In genomic region chr4:108143515-108143914, GRCh38 we compare ENCODE assay signal across 15 cellular contexts. TPM values are rescaled to one million over a fixed set of nuclear protein-coding genes. Genes with fewer than 3 reads are reported as not detected.
A peak's percentile ranks its signal among the peaks of the same experiment; 100 is the strongest.
DNase-seq lines count a peak whose midpoint lies in the region; ATAC-seq and TF ChIP-seq lines count a peak whose summit lies in the region.
"Had no signal": no experiment of that assay in that cellular context is flagged by ENCODE, and none has a peak within 500 bp of the region (broad histone marks: within the 10 kb centered on the region; RNA-seq: fewer than 3 reads in every experiment).

No MANE protein-coding gene starts in this region.

- H3K27ac ChIP-seq in GM23338 (ENCODE audit: low read depth), result no peak overlapping the region
- H3K27ac ChIP-seq: parathyroid adenoma had no signal

- H3K79me2 ChIP-seq in GM23338 (replicated peaks; ENCODE audit: insufficient read depth), result no peaks in the 10 kb centered on the region
- H3K79me2 ChIP-seq: parathyroid adenoma had no signal

- no peak overlapping the region for H2AFZ ChIP-seq in GM23338
- H2AFZ ChIP-seq: parathyroid adenoma had no signal

- TF ChIP-seq CTCF in GM23338 (conservative IDR thresholded peaks at IDR 0.05; ENCODE audit: low read depth in 2 of 2) (no peak), nephron progenitor cell (IDR thresholded peaks at IDR 0.05) (no peak)

- no peaks in the 10 kb centered on the region for H3K27me3 Mint-ChIP-seq in activated T-cell treated with anti-CD3 and anti-CD28 coated beads, Interleukin-2, amount 50 U/mL, for 24 hours
- H3K27me3 Mint-ChIP-seq in GM23338 (ENCODE audit: insufficient read depth, low read depth, poor library complexity) (peaks cover 3% of the 10 kb centered on the region), nephron progenitor cell (ENCODE audit: low read depth, poor library complexity) (no peaks in the 10 kb centered on the region)
- no peaks in the 10 kb centered on the region for H3K27me3 Mint-ChIP-seq in activated T-helper 2 cell treated with anti-CD3 and anti-CD28 coated beads, Interferon-gamma antibody, Interleukin-2, Interleukin-4, amounts not matched to agents 10 μg/mL and 5 μg/mL and 100 μg/mL, durations not matched to agents 14 hours and 24 hours and 36 hours (ENCODE audit: low read depth)

- H3K4me2 ChIP-seq in GM23338, result peak overlapping the region; percentile 44

- peaks cover 97% of the 10 kb centered on the region for H3K4me1 Mint-ChIP-seq in activated T-cell treated with anti-CD3 and anti-CD28 coated beads, Interleukin-2, amount 50 U/mL, for 24 hours (ENCODE audit: low read depth)
- peaks cover 49% of the 10 kb centered on the region for H3K4me1 Mint-ChIP-seq in GM23338
- peaks cover 90% of the 10 kb centered on the region for H3K4me1 Mint-ChIP-seq in activated T-helper 2 cell treated with anti-CD3 and anti-CD28 coated beads, Interferon-gamma antibody, Interleukin-2, Interleukin-4, amounts not matched to agents 10 μg/mL and 5 μg/mL and 100 μg/mL, durations not matched to agents 14 hours and 24 hours and 36 hours (ENCODE audit: low read depth)
- H3K4me1 Mint-ChIP-seq in nephron progenitor cell, result peaks cover 96% of the 10 kb centered on the region

- H3K27ac Mint-ChIP-seq in activated T-cell treated with anti-CD3 and anti-CD28 coated beads, Interleukin-2, amount 50 U/mL, for 24 hours, result peak overlapping the region; percentile 96
- H3K27ac Mint-ChIP-seq in GM23338 (no peak overlapping the region), nephron progenitor cell (peak overlapping the region; percentile 92)
- H3K27ac Mint-ChIP-seq in activated T-helper 2 cell treated with anti-CD3 and anti-CD28 coated beads, Interferon-gamma antibody, Interleukin-2, Interleukin-4, amounts not matched to agents 10 μg/mL and 5 μg/mL and 100 μg/mL, durations not matched to agents 14 hours and 24 hours and 36 hours, result peak overlapping the region; percentile 78

- peaks cover 44% of the 10 kb centered on the region for H3K4me1 ChIP-seq in GM23338 (ENCODE audit: insufficient read depth)
- H3K4me1 ChIP-seq: Caco-2, parathyroid adenoma had no signal

- H3F3A ChIP-seq in GM23338 (replicated peaks; ENCODE audit: low read depth), result no peaks in the 10 kb centered on the region

- peak overlapping the region; percentile 62 for H3K4me3 Mint-ChIP-seq in activated T-cell treated with anti-CD3 and anti-CD28 coated beads, Interleukin-2, amount 50 U/mL, for 24 hours
- no peak overlapping the region for H3K4me3 Mint-ChIP-seq in GM23338
- H3K4me3 Mint-ChIP-seq in activated T-helper 2 cell treated with anti-CD3 and anti-CD28 coated beads, Interferon-gamma antibody, Interleukin-2, Interleukin-4, amounts not matched to agents 10 μg/mL and 5 μg/mL and 100 μg/mL, durations not matched to agents 14 hours and 24 hours and 36 hours (ENCODE audit: low read depth), result peak overlapping the region; percentile 54
- peak overlapping the region; percentile 66 for H3K4me3 Mint-ChIP-seq in nephron progenitor cell

- no peaks in the 10 kb centered on the region for H3K9me3 Mint-ChIP-seq in activated T-cell treated with anti-CD3 and anti-CD28 coated beads, Interleukin-2, amount 50 U/mL, for 24 hours
- H3K9me3 Mint-ChIP-seq in GM23338, result no peaks in the 10 kb centered on the region
- no peaks in the 10 kb centered on the region for H3K9me3 Mint-ChIP-seq in activated T-helper 2 cell treated with anti-CD3 and anti-CD28 coated beads, Interferon-gamma antibody, Interleukin-2, Interleukin-4, amounts not matched to agents 10 μg/mL and 5 μg/mL and 100 μg/mL, durations not matched to agents 14 hours and 24 hours and 36 hours
- H3K9me3 Mint-ChIP-seq in nephron progenitor cell, result no peaks in the 10 kb centered on the region

- peaks cover 25% of the 10 kb centered on the region; the same call in 1 of the 2 replicates for H3K27me3 ChIP-seq in GM23338 (ENCODE audit: insufficient read depth)
- H3K27me3 ChIP-seq: MG63 had no signal

- no peaks in the 10 kb centered on the region for H3K36me3 ChIP-seq in GM23338 (ENCODE audit: insufficient read depth)
- H3K36me3 ChIP-seq: MG63 had no signal

- intact Hi-C loops in activated T-helper 2 cell treated with anti-CD3 and anti-CD28 coated beads, Interferon-gamma antibody, Interleukin-2, Interleukin-4, amounts not matched to agents 10 μg/mL and 5 μg/mL and 100 μg/mL, durations not matched to agents 14 hours and 24 hours and 36 hours (cut with micrococcal nuclease), result loop anchor here (10.0 kb wide), 1 partner anchor 281 kb away; no protein-coding TSS in a partner anchor

- H3K36me3 Mint-ChIP-seq in activated T-cell treated with anti-CD3 and anti-CD28 coated beads, Interleukin-2, amount 50 U/mL, for 24 hours (ENCODE audit: low read depth), result peaks cover 56% of the 10 kb centered on the region
- H3K36me3 Mint-ChIP-seq in GM23338 (ENCODE audit: low read depth) (no peaks in the 10 kb centered on the region), nephron progenitor cell (ENCODE audit: low read depth) (peaks cover 16% of the 10 kb centered on the region)
- H3K36me3 Mint-ChIP-seq in activated T-helper 2 cell treated with anti-CD3 and anti-CD28 coated beads, Interferon-gamma antibody, Interleukin-2, Interleukin-4, amounts not matched to agents 10 μg/mL and 5 μg/mL and 100 μg/mL, durations not matched to agents 14 hours and 24 hours and 36 hours (ENCODE audit: low read depth), result peaks cover 42% of the 10 kb centered on the region

- peak; percentile 34 for ATAC-seq in GM23338
- ATAC-seq: Right ventricle myocardium inferior had no signal

- H4K20me1 ChIP-seq in GM23338 (replicated peaks; ENCODE audit: insufficient read depth), result no peaks in the 10 kb centered on the region

- no peak for DNase-seq in activated T-cell treated with anti-CD3 and anti-CD28 coated beads, Interleukin-2, amount 50 U/mL, for 24 hours
- no peak for DNase-seq in activated T-cell treated with anti-CD3 and anti-CD28 coated beads, Interleukin-2, amount 50 U/mL, for 48 hours
- DNase-seq in GM23338 (ENCODE audit: low spot score) (peak; percentile 13), nephron progenitor cell (no peak), putamen (ENCODE audit: low spot score) (no peak)
- no peak for DNase-seq in activated T-helper 2 cell treated with anti-CD3 and anti-CD28 coated beads, Interferon-gamma antibody, Interleukin-2, Interleukin-4, amounts not matched to agents 10 μg/mL and 5 μg/mL and 100 μg/mL, durations not matched to agents 14 hours and 24 hours and 36 hours (ENCODE audit: low spot score)
- no peak for DNase-seq in activated CD4-positive, CD25-positive, alpha-beta regulatory T cell treated with anti-CD3 and anti-CD28 coated beads, Interleukin-2, amount 50 U/mL, for 72 hours
- no peak for DNase-seq in stimulated activated CD4-positive, alpha-beta T cell treated with anti-CD3 and anti-CD28 coated beads, Interleukin-2, amount 100 ng/mL, for 48 hours
- DNase-seq: amygdala, Caco-2, cerebellar nuclear complex, MG63, NCI-H1694 treated with DMSO at 0.1 percent for 48 hours had no signal

- H3K9me2 ChIP-seq in GM23338 (ENCODE audit: insufficient read depth), result no peaks in the 10 kb centered on the region

- no peak overlapping the region for H3K4me3 ChIP-seq in GM23338
- H3K4me3 ChIP-seq: MG63 had no signal

TF ChIP-seq in GM23338, 12 proteins besides CTCF, POLR2A, EP300 and RAD21:
- no peak for TF ChIP-seq POLR2AphosphoS5 (IDR thresholded peaks at IDR 0.05; ENCODE audit: low read depth)
- TF ChIP-seq ETS1 (IDR thresholded peaks at IDR 0.05), result no peak
- TF ChIP-seq EZH2 (IDR thresholded peaks at IDR 0.05; ENCODE audit: low read depth, unreplicated experiment), result no peak
- no peak for TF ChIP-seq STAT1 (IDR thresholded peaks at IDR 0.05; ENCODE audit: unreplicated experiment)
- no peak for TF ChIP-seq ZNF114 (CRISPR knock-in tag; IDR thresholded peaks at IDR 0.05)
TF ChIP-seq in GM23338: peak in this region for 0.

RNA-seq across cellular contexts. Expression of gene LEF1, which starts 25.2 kb away (rescaled TPM):
- total RNA-seq in GM23338 (2014; rRNA removed; shearing (Covaris generic)), result 0.23 and 0.73 TPM in 2 replicates
- 0.50 and 1.0 TPM in 2 replicates for polyA plus RNA-seq in GM23338 (2016; fragmentation: Nextera tagmentation; extraction: Ambion mirVana)
- total RNA-seq in activated T-helper 2 cell treated with anti-CD3 and anti-CD28 coated beads, Interferon-gamma antibody, Interleukin-2, Interleukin-4, amounts not matched to agents 10 μg/mL and 5 μg/mL and 100 μg/mL, durations not matched to agents 14 hours and 24 hours and 36 hours, result 74.0 and 77.0 TPM in 2 replicates

Comparison
In these comparisons a context has a peak if more than half of its experiments do, and no peak if none do; other contexts are left out.
1. RNA of gene LEF1, which starts 25.2 kb away (total RNA-seq): 74.0 to 77.0 TPM in activated T-helper 2 cell treated with anti-CD3 and anti-CD28 coated beads, Interferon-gamma antibody, Interleukin-2, Interleukin-4, amounts not matched to agents 10 μg/mL and 5 μg/mL and 100 μg/mL, durations not matched to agents 14 hours and 24 hours and 36 hours; 0.23 to 0.73 TPM in GM23338; every median in the first group is over 10 times any median in the second.